Comparison of ENCODE assay signal across 19 cellular contexts in the genomic region with DNA sequence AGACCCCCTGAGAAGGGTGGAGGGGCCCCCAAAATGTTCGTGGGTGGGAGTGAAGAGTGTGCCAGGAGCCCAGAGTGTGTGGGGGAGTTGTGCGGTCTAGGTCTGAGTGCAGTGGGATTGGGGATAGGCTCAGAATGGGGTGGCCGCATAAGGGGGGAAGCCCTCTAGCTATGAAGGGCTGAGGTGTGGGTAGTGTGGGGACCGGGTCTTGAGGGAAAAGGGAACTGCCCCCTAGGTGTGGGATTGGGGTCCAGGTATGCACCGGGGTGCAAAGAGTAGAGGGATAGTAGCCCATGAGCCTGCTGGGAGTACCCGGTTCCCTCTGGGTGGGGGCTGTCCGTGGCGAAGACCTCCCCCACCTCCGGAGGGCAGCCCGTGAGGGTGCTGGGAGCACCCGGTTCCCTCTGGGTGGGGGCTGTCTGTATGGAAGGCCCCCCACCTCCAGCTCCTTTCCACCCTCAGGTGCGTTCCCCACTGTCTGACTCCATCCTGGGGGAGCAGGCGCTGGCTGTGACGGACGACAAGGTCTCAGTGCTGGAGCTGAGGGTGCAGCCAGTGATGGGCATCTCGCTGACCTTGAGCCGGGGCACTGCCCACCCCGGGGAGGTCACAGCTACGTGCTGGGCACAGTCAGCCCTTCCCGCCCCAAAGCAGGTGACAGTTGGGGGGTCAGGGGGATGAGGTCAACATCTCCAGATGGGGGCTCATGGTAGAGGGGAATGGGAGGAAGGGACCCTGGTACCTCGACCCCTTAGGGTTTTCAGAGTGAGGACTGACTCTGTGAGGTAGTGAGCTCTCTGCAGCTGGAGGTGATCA. TPM values are rescaled to one million over a fixed set of nuclear protein-coding genes. Genes with fewer than 3 reads are reported as not detected.
"Had no signal": no experiment of that assay in that cellular context is flagged by ENCODE, and none has a peak within 500 bp of the region (broad histone marks: within the 10 kb centered on the region; RNA-seq: fewer than 3 reads in every experiment).

No MANE protein-coding gene starts in this region.

- H3K4me3 Mint-ChIP-seq: activated naive CD8-positive, alpha-beta T cell; activated T-cell treated with anti-CD3 and anti-CD28 coated beads, Interleukin-2, amount 50 U/mL, for 4 hours; immature natural killer cell; natural killer cell; stimulated activated naive CD8-positive, alpha-beta T cell treated with anti-CD3 and anti-CD28 coated beads, Interleukin-15, Interleukin-2, amounts not matched to agents 100 ng/mL and 50 ng/mL, for 24 hours had no signal

- ATAC-seq: activated T-cell treated with anti-CD3 and anti-CD28 coated beads, Interleukin-2, amount 50 U/mL, for 4 hours; gastroesophageal sphincter; natural killer cell had no signal

- H3K4me1 Mint-ChIP-seq: immature natural killer cell, natural killer cell had no signal

- H3K36me3 Mint-ChIP-seq: activated naive CD8-positive, alpha-beta T cell; immature natural killer cell; natural killer cell had no signal

- H3K9me3 Mint-ChIP-seq: activated T-cell treated with anti-CD3 and anti-CD28 coated beads, Interleukin-2, amount 50 U/mL, for 4 hours; immature natural killer cell; natural killer cell; stimulated activated naive CD8-positive, alpha-beta T cell treated with anti-CD3 and anti-CD28 coated beads, Interleukin-15, Interleukin-2, amounts not matched to agents 100 ng/mL and 50 ng/mL, for 24 hours had no signal

- DNase-seq: activated CD4-positive, alpha-beta T cell treated with anti-CD3 and anti-CD28 coated beads, Interleukin-2, amount 50 U/mL, for 1 hour; activated CD4-positive, CD25-positive, alpha-beta regulatory T cell treated with anti-CD3 and anti-CD28 coated beads, Interleukin-2, amount 50 U/mL, for 72 hours; activated CD8-positive, alpha-beta memory T cell treated with anti-CD3 and anti-CD28 coated beads, Interleukin-2, amount 50 U/mL, for 4 hours; activated gamma-delta T cell; activated T-cell treated with anti-CD3 and anti-CD28 coated beads, Interleukin-2, amount 50 U/mL, for 4 hours; dermis blood vessel endothelial cell; effector memory CD4-positive, alpha-beta T cell; immature natural killer cell; kidney glomerular epithelial cell; left ventricle myocardium superior; natural killer cell; stimulated activated CD4-positive, alpha-beta T cell treated with anti-CD3 and anti-CD28 coated beads, Interleukin-1b, Interleukin-23, amount 100 ng/mL, for 48 hours; stimulated activated CD8-positive, alpha-beta memory T cell treated with anti-CD3 and anti-CD28 coated beads, Interleukin-4, amount 100 ng/mL, for 48 hours; T-helper 1 cell; T1000 had no signal

- H3K27ac Mint-ChIP-seq: activated naive CD8-positive, alpha-beta T cell; immature natural killer cell; natural killer cell; stimulated activated naive CD8-positive, alpha-beta T cell treated with anti-CD3 and anti-CD28 coated beads, Interleukin-15, Interleukin-2, amounts not matched to agents 100 ng/mL and 50 ng/mL, for 24 hours had no signal

- H3K27me3 Mint-ChIP-seq: stimulated activated naive CD8-positive, alpha-beta T cell treated with anti-CD3 and anti-CD28 coated beads, Interleukin-15, Interleukin-2, amounts not matched to agents 100 ng/mL and 50 ng/mL, for 24 hours had no signal

RNA-seq across cellular contexts. Expression of a gene that starts 10.7 kb away (rescaled TPM):
- polyA plus RNA-seq: immature natural killer cell had no signal

RNA-seq across cellular contexts. Expression of a gene that starts 36.5 kb away (rescaled TPM):
- polyA plus RNA-seq: endothelial cell of umbilical vein had no signal
